17 cellular contexts compared by ENCODE assay signal in the genomic region with DNA sequence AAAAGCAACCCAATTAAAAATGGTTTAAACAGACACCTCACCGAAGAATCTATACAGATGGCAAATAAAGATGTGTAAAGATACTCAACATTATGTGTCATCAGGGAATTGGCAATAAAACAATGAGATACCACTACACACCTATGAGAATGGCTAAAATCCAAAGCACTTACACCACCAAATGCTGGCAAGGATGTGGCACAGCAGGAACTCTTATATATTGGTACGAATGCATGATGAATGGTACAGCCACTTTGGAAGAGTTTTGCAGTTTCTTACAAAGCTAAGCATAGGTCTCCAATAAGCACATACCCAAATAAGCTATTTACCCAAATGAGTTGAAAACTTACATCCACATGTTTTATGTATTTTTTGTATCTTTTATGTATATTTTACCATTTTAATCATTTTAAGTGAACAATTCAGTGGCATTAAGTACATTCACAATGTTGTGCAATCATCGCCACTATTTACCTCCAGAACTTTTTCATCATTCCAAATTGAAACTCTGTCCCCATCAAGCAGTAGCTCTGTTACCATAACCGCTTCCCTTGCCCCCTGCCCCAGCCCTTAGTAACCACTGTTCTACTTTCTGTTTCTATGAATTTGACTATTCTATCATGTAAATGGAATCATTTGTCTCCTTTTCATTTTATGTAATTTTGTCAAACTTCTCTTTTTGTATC.
"Had no signal": no experiment of that assay in that cellular context is flagged by ENCODE, and none has a peak within 500 bp of the region (broad histone marks: within the 10 kb centered on the region; RNA-seq: fewer than 3 reads in every experiment).

No MANE protein-coding gene starts in this region.

- H3K9me3 Mint-ChIP-seq: activated CD4-positive, alpha-beta T cell treated with anti-CD3 and anti-CD28 coated beads, Interleukin-2, amount 10 ng/mL, durations not matched to agents 24 days and 14 days; activated naive CD4-positive, alpha-beta T cell treated with anti-CD3 and anti-CD28 coated beads, Interleukin-2, amount 50 U/mL, for 24 hours; central memory CD8-positive, alpha-beta T cell; neural crest cell; stimulated activated naive CD8-positive, alpha-beta T cell treated with anti-CD3 and anti-CD28 coated beads, Interleukin-15, Interleukin-2, amounts not matched to agents 100 ng/mL and 50 ng/mL, for 24 hours had no signal

- H3K4me3 ChIP-seq: gastrocnemius medialis, left ventricle myocardium inferior, ovary, upper lobe of left lung had no signal

- H3K27me3 ChIP-seq: gastrocnemius medialis, ovary, upper lobe of left lung had no signal

- DNase-seq: activated B cell treated with CpG ODN at 0.5 μM for 24 hours; activated CD4-positive, alpha-beta T cell treated with anti-CD3 and anti-CD28 coated beads, Interleukin-2, amount 10 ng/mL, durations not matched to agents 24 days and 14 days; activated CD8-positive, alpha-beta memory T cell treated with anti-CD3 and anti-CD28 coated beads for 24 hours; activated effector memory CD4-positive, alpha-beta T cell treated with Interleukin-2 at 50 U/mL for 16 hours; cortex of kidney; effector CD8-positive, alpha-beta T cell; gastrocnemius medialis; islet precursor cell; left ventricle myocardium inferior; ovary; stimulated activated CD4-positive, alpha-beta T cell treated with anti-CD3 and anti-CD28 coated beads, Interleukin-4, amount 100 ng/mL, for 1 hour; stimulated activated CD8-positive, alpha-beta memory T cell treated with anti-CD3 and anti-CD28 coated beads, Interleukin-4, amount 100 ng/mL, for 48 hours; upper lobe of left lung had no signal

- ATAC-seq: gastrocnemius medialis had no signal

- H3K36me3 ChIP-seq: gastrocnemius medialis, left ventricle myocardium inferior, ovary, upper lobe of left lung had no signal

- H3K4me3 Mint-ChIP-seq: activated B cell treated with CpG ODN at 0.5 μM for 24 hours; activated CD4-positive, alpha-beta T cell treated with anti-CD3 and anti-CD28 coated beads, Interleukin-2, amount 10 ng/mL, durations not matched to agents 24 days and 14 days; activated naive CD4-positive, alpha-beta T cell treated with anti-CD3 and anti-CD28 coated beads, Interleukin-2, amount 50 U/mL, for 24 hours; central memory CD8-positive, alpha-beta T cell; neural crest cell; stimulated activated naive CD8-positive, alpha-beta T cell treated with anti-CD3 and anti-CD28 coated beads, Interleukin-15, Interleukin-2, amounts not matched to agents 100 ng/mL and 50 ng/mL, for 24 hours had no signal

- H3K27ac ChIP-seq: gastrocnemius medialis, left ventricle myocardium inferior, ovary, upper lobe of left lung had no signal

- H3K36me3 Mint-ChIP-seq: activated naive CD4-positive, alpha-beta T cell treated with anti-CD3 and anti-CD28 coated beads, Interleukin-2, amount 50 U/mL, for 24 hours had no signal

- H3K27ac Mint-ChIP-seq: activated B cell treated with CpG ODN at 0.5 μM for 24 hours; activated CD4-positive, alpha-beta T cell treated with anti-CD3 and anti-CD28 coated beads, Interleukin-2, amount 10 ng/mL, durations not matched to agents 24 days and 14 days; activated naive CD4-positive, alpha-beta T cell treated with anti-CD3 and anti-CD28 coated beads, Interleukin-2, amount 50 U/mL, for 24 hours; stimulated activated naive CD8-positive, alpha-beta T cell treated with anti-CD3 and anti-CD28 coated beads, Interleukin-15, Interleukin-2, amounts not matched to agents 100 ng/mL and 50 ng/mL, for 24 hours had no signal

- H3K9me3 ChIP-seq: gastrocnemius medialis, left ventricle myocardium inferior, ovary, upper lobe of left lung had no signal
